In genomic region chr9:62550539-62550938, GRCh38 we compare ENCODE assay signal across 8 cellular contexts.
DNase-seq lines count a peak whose midpoint lies in the region; ATAC-seq, FAIRE-seq and TF ChIP-seq lines count a peak whose summit lies in the region.
"Not testable (repeated sequence)": the region's sequence is repeated elsewhere in the genome, so short reads cannot be mapped to it uniquely, and the experiment has no call there.

No MANE protein-coding gene starts in this region.

- intact Hi-C loops in left cardiac atrium (cut with DNase I): not testable (repeated sequence)

- H3K36me3 ChIP-seq in WERI-Rb-1: not testable (repeated sequence)

- ATAC-seq in GM19463 (IDR thresholded peaks at IDR 0.05; ENCODE audit: unreplicated experiment) (peak; percentile 97), HG02763 (IDR thresholded peaks at IDR 0.05; ENCODE audit: unreplicated experiment) (peak; percentile 77), HG03378 (IDR thresholded peaks at IDR 0.05; ENCODE audit: unreplicated experiment) (peak; percentile 75), left cardiac atrium (peak; percentile 30 to 65)

- H3K27ac ChIP-seq in WERI-Rb-1: not testable (repeated sequence)

- not testable (repeated sequence) for DNase-seq in GM18507 (ENCODE audit: extremely low spot score, insufficient read length, low read depth); left cardiac atrium; retinal pigment epithelial cell (ENCODE audit: low read depth)
- DNase-seq in WERI-Rb-1: peak; percentile 28
- peak; percentile 1 for DNase-seq in central memory CD4-positive, alpha-beta T cell

- H3K4me3 ChIP-seq in WERI-Rb-1 (ENCODE audit: low read depth, low read length); retinal pigment epithelial cell (ENCODE audit: low read length): not testable (repeated sequence)

- not testable (repeated sequence) for H3K9me3 ChIP-seq in WERI-Rb-1 (ENCODE audit: severe bottlenecking)

- H3K27me3 ChIP-seq in WERI-Rb-1 (ENCODE audit: insufficient read depth, low read depth, severe bottlenecking): not testable (repeated sequence)

- peak; percentile 56 for FAIRE-seq in GM18507 (lab: Jason Lieb, UNC)

- TF ChIP-seq CTCF in WERI-Rb-1 (IDR thresholded peaks at IDR 0.05; ENCODE audit: low read depth, low read length): not testable (repeated sequence)
- TF ChIP-seq CTCF in retinal pigment epithelial cell (conservative IDR thresholded peaks at IDR 0.05; ENCODE audit: low read depth, low read length): peak; percentile 5
